Comparison of ENCODE assay signal across 13 cellular contexts in genomic region chr20:43584448-43585138, GRCh38. TPM values are rescaled to one million over a fixed set of nuclear protein-coding genes. Genes with fewer than 3 reads are reported as not detected.
DNase-seq lines count a peak whose midpoint lies in the region; ATAC-seq and TF ChIP-seq lines count a peak whose summit lies in the region.
"Had no signal": no experiment of that assay in that cellular context is flagged by ENCODE, and none has a peak within 500 bp of the region (broad histone marks: within the 10 kb centered on the region; RNA-seq: fewer than 3 reads in every experiment).

No MANE protein-coding gene starts in this region.

- H3K9me3 Mint-ChIP-seq in MCF 10A (ENCODE audit: unreplicated experiment), result no peaks in the 10 kb centered on the region
- H3K9me3 Mint-ChIP-seq: activated T-cell treated with anti-CD3 and anti-CD28 coated beads, Interleukin-2, amount 50 U/mL, for 24 hours had no signal

- H3K79me2 ChIP-seq in mammary epithelial cell (ENCODE audit: insufficient read depth, low read length), result no peaks in the 10 kb centered on the region
- no peaks in the 10 kb centered on the region for H3K79me2 ChIP-seq in Karpas-422 (ENCODE audit: low read length)

- TF ChIP-seq POLR2A in upper lobe of left lung (IDR thresholded peaks at IDR 0.05), result no peak

- no TSS peak for BruUV-seq in MCF 10A (replicated peaks; lab: Mats Ljungman, UMichigan)
- no TSS peak for BruUV-seq in mammary epithelial cell (replicated peaks; lab: Mats Ljungman, UMichigan)

- no peaks in the 10 kb centered on the region for H4K20me1 ChIP-seq in mammary epithelial cell (ENCODE audit: insufficient read depth, low read length)
- no peaks in the 10 kb centered on the region for H4K20me1 ChIP-seq in Karpas-422 (ENCODE audit: insufficient read depth, low read depth, low read length)

- H3K9ac ChIP-seq in mammary epithelial cell (ENCODE audit: insufficient read depth, low read length) (no peak overlapping the region), Karpas-422 (ENCODE audit: low read length) (no peak overlapping the region)

- 76% methylated on average over 5 of the region's 7 CpGs for WGBS in mammary epithelial cell (ENCODE audit: low coverage, missing lambda C conversion rate)
- WGBS in upper lobe of left lung, 2 donors, result 56 to 57% methylated on average over 7 of the region's 7 CpGs

- no peaks in the 10 kb centered on the region for H3K27me3 ChIP-seq in mammary epithelial cell (ENCODE audit: insufficient read depth, low read length)
- H3K27me3 ChIP-seq in upper lobe of left lung, result no peaks in the 10 kb centered on the region
- no peaks in the 10 kb centered on the region for H3K27me3 ChIP-seq in Karpas-422 (ENCODE audit: low read length)
- H3K27me3 ChIP-seq: pancreas had no signal

- peaks cover 5% of the 10 kb centered on the region for H3K4me1 ChIP-seq in mammary epithelial cell (ENCODE audit: insufficient read depth, low read length)
- H3K4me1 ChIP-seq in upper lobe of left lung, result peaks cover 8 to 20% (median 16%) of the 10 kb centered on the region in 4 donors
- no peaks in the 10 kb centered on the region for H3K4me1 ChIP-seq in Karpas-422 (ENCODE audit: low read length)

- intact Hi-C loops in MCF 10A (cut with micrococcal nuclease), result no loop called here
- intact Hi-C loops in mammary epithelial cell (cut with micrococcal nuclease), result no loop called here

- peak in 1 of 4 donors; percentile 33 for TF ChIP-seq EP300 in upper lobe of left lung (IDR thresholded peaks at IDR 0.05)

- DNase-seq in MCF 10A (ENCODE audit: unreplicated experiment) (peak; percentile 9), mammary epithelial cell (no peak), astrocyte of the spinal cord (ENCODE audit: low read depth, low spot score) (peak; percentile 50), kidney tubule cell (ENCODE audit: low spot score) (peak; percentile 67), upper lobe of left lung (peak in 1 of 2 donors; percentile 65), Karpas-422 (no peak)
- DNase-seq in effector CD4-positive, alpha-beta T cell, result no peak
- DNase-seq: activated T-cell treated with anti-CD3 and anti-CD28 coated beads, Interleukin-2, amount 50 U/mL, for 24 hours; stimulated activated CD4-positive, alpha-beta T cell treated with anti-CD3 and anti-CD28 coated beads, Interleukin-4, amount 100 ng/mL, for 24 hours had no signal

- peak overlapping the region; percentile 40 for H3K27ac Mint-ChIP-seq in MCF 10A (ENCODE audit: low read depth, unreplicated experiment)
- H3K27ac Mint-ChIP-seq: activated T-cell treated with anti-CD3 and anti-CD28 coated beads, Interleukin-2, amount 50 U/mL, for 24 hours had no signal

- H3K27me3 Mint-ChIP-seq in MCF 10A (ENCODE audit: insufficient read depth, unreplicated experiment), result no peaks in the 10 kb centered on the region
- H3K27me3 Mint-ChIP-seq: activated T-cell treated with anti-CD3 and anti-CD28 coated beads, Interleukin-2, amount 50 U/mL, for 24 hours had no signal

- H3K4me3 ChIP-seq in mammary epithelial cell (replicated peaks in 1 of 3; ENCODE audit: insufficient read depth in 1 of 3, low read depth in 2 of 3, low read length in 3 of 3) (no peak overlapping the region), astrocyte of the spinal cord (ENCODE audit: low read depth, low read length) (no peak overlapping the region), upper lobe of left lung (no peak overlapping the region), Karpas-422 (ENCODE audit: low read length) (no peak overlapping the region)
- H3K4me3 ChIP-seq: pancreas had no signal

- H2AFZ ChIP-seq in mammary epithelial cell (ENCODE audit: low read depth, low read length) (no peak overlapping the region), Karpas-422 (ENCODE audit: low read length) (no peak overlapping the region)

- in situ Hi-C loops in mammary epithelial cell (cut with MboI; ENCODE audit: low sequenced_read_pairs in 2 of 2), result no loop called here
- in situ Hi-C loops in astrocyte of the spinal cord (cut with HindIII; ENCODE audit: low sequenced_read_pairs), result no loop called here

- H3K27ac ChIP-seq in mammary epithelial cell (ENCODE audit: insufficient read depth, low read depth, low read length) (no peak overlapping the region), upper lobe of left lung (peak overlapping the region; percentile 25 to 67 (median 38)), Karpas-422 (ENCODE audit: low read length) (no peak overlapping the region)

- POLR2A ChIA-PET in MCF 10A (lab: Yijun Ruan, JAX), result interaction anchor here (0.6 kb wide), 1 partner anchor 32 kb away, joined by 3 read pairs; no protein-coding TSS in a partner anchor

- H3K4me1 Mint-ChIP-seq in MCF 10A (ENCODE audit: insufficient read depth, unreplicated experiment), result peaks cover 10% of the 10 kb centered on the region

- H3K36me3 Mint-ChIP-seq in MCF 10A (ENCODE audit: insufficient read depth, unreplicated experiment), result no peaks in the 10 kb centered on the region

- ATAC-seq in upper lobe of left lung (ENCODE audit: low FRiP score in 2 of 2) (peak; percentile 53 to 76), GM18861 (IDR thresholded peaks at IDR 0.05; ENCODE audit: unreplicated experiment) (no peak)
- ATAC-seq: left colon had no signal

- no peak overlapping the region for H3K4me3 Mint-ChIP-seq in MCF 10A (ENCODE audit: unreplicated experiment)
- H3K4me3 Mint-ChIP-seq: activated T-cell treated with anti-CD3 and anti-CD28 coated beads, Interleukin-2, amount 50 U/mL, for 24 hours had no signal

- no peaks in the 10 kb centered on the region for H3K9me3 ChIP-seq in mammary epithelial cell (replicated peaks; ENCODE audit: insufficient read depth, low read length)
- no peaks in the 10 kb centered on the region for H3K9me3 ChIP-seq in upper lobe of left lung
- H3K9me3 ChIP-seq in Karpas-422 (ENCODE audit: low read length), result no peaks in the 10 kb centered on the region
- H3K9me3 ChIP-seq: pancreas had no signal

- dilution Hi-C loops in mammary epithelial cell (cut with HindIII; ENCODE audit: low sequenced_read_pairs), result no loop called here

- TF ChIP-seq CTCF in MCF 10A (IDR thresholded peaks at IDR 0.05; ENCODE audit: unreplicated experiment) (no peak), mammary epithelial cell (conservative IDR thresholded peaks at IDR 0.05 in 1 of 2, IDR thresholded peaks at IDR 0.05 in 1 of 2; ENCODE audit: extremely low read depth in 1 of 2, insufficient read depth in 1 of 2, low read depth in 1 of 2, low read length in 2 of 2) (no peak), astrocyte of the spinal cord (IDR thresholded peaks at IDR 0.05; ENCODE audit: low read depth, low read length) (no peak), upper lobe of left lung (IDR thresholded peaks at IDR 0.05) (no peak)

- no peak overlapping the region for H3K4me2 ChIP-seq in mammary epithelial cell (ENCODE audit: insufficient read depth, low read depth, low read length)
- H3K4me2 ChIP-seq in Karpas-422 (ENCODE audit: low read depth, low read length, poor library complexity, severe bottlenecking), result no peak overlapping the region

- no peaks in the 10 kb centered on the region for H3K9me2 ChIP-seq in Karpas-422 (replicated peaks; ENCODE audit: insufficient read depth, low read length)

- H3K36me3 ChIP-seq in mammary epithelial cell (ENCODE audit: insufficient read depth, low read length), result no peaks in the 10 kb centered on the region
- H3K36me3 ChIP-seq in upper lobe of left lung, result no peaks in the 10 kb centered on the region
- no peaks in the 10 kb centered on the region for H3K36me3 ChIP-seq in Karpas-422 (ENCODE audit: insufficient read depth, low read length)

- CTCF ChIA-PET in MCF 10A (lab: Yijun Ruan, JAX), result interaction anchor here (0.5 to 5.5 kb wide), 6 partner anchors 15 to 316 kb away, joined by 3 to 52 read pairs (median 3); no protein-coding TSS in a partner anchor
- CTCF ChIA-PET in mammary epithelial cell (lab: Charles Lee; ENCODE audit: low non-redundant PET), result no interaction called here

RNA-seq across cellular contexts. Expression of gene IFT52, which starts 6.1 kb away (rescaled TPM):
- total RNA-seq in MCF 10A (2022), result 21.8 and 24.2 TPM in 2 replicates
- total RNA-seq in mammary epithelial cell, result 10 to 100 TPM; 21.5 to 31.2 TPM
- polyA plus RNA-seq in mammary epithelial cell, result 18.7 TPM
- 38.4 TPM for polyA minus RNA-seq in mammary epithelial cell
- 10 to 100 TPM; 16.8 to 25.2 (median 18.5) TPM for total RNA-seq in upper lobe of left lung
- 27.7 and 34.5 TPM in 2 replicates for total RNA-seq in Karpas-422 (2014; rRNA removed; shearing (Covaris generic); ENCODE audit: low replicate concordance)

RNA-seq across cellular contexts. Expression of gene SGK2, which starts 25.8 kb away (rescaled TPM):
- total RNA-seq in MCF 10A (2022) (0.33 and 1.1 TPM in 2 replicates), mammary epithelial cell (under 1 TPM in 1 of 2 donors, not detected in 1; 0.33 TPM), upper lobe of left lung (1 to 10 TPM in 4 of 6 donors, under 1 TPM in 2; 0.91 to 1.9 (median 1.1) TPM)
- polyA plus RNA-seq in mammary epithelial cell, result not detected
- polyA minus RNA-seq in mammary epithelial cell, result not detected
- 0.43 TPM in 1 of 2 replicates, not detected in the other for total RNA-seq in Karpas-422 (2014; rRNA removed; shearing (Covaris generic); ENCODE audit: low replicate concordance)
- total RNA-seq: A172 had no signal

Comparison
In these comparisons a context has a peak if more than half of its experiments do, and no peak if none do; other contexts are left out.
1. DNase-seq: peak in MCF 10A (single experiment), astrocyte of the spinal cord (single experiment) and kidney tubule cell (single experiment); none in mammary epithelial cell (single experiment), Karpas-422 (single experiment) and effector CD4-positive, alpha-beta T cell (single experiment).
2. H3K27ac ChIP-seq: peak in upper lobe of left lung (4 of 4); none in mammary epithelial cell (single experiment) and Karpas-422 (single experiment).